17 cellular contexts compared by ENCODE assay signal in the genomic region with DNA sequence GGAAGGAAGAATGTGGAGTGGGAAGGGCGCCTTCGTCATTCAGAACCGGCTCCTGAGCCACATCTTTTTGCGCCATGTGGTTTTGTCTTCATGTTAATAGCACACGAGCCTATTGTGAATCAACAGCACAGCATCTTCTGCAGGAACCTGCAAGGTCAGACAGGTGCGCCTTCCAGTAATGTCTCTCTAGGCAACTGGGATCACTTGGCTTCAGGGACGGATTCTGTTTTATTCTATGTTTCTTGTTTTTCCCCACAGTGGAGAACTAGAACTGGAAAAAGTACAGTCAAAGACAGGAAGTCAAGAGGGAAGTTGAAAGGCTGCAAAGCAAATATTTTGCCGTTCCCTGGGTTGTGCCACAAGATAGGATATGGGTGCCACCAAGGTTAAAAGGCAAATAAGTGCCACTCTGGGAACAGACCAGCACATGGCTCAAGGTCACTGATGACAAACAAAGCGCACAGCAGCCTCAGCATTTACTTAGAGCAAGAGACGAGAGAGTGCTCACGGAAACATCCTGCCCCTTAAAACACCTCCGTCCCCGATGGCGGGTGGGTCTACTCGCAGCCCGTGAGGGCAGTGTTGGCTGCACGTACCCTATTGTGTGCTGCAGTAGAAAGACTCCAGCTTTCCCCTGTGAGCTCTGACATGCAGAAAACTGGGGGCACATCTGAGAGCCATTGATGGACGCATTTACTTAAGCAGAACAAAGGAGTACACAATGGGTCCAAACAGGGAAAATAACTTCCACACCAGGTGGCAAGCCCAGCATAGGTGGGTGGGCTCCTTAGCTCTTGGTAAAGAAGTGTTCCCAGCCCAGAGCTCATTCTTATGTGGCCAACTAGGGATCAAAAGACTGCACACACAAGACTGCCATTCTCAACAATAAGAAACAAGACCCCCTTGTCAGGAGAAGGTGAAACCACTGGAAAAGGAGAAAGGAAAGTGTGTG.
DNase-seq lines count a peak whose midpoint lies in the region; ATAC-seq, FAIRE-seq and TF ChIP-seq lines count a peak whose summit lies in the region.
"Had no signal": no experiment of that assay in that cellular context is flagged by ENCODE, and none has a peak within 500 bp of the region (broad histone marks: within the 10 kb centered on the region; RNA-seq: fewer than 3 reads in every experiment).

No MANE protein-coding gene starts in this region.

- H3K27ac ChIP-seq in body of pancreas (no peak overlapping the region), upper lobe of right lung (no peak overlapping the region)

- H3K9me3 ChIP-seq in body of pancreas (no peaks in the 10 kb centered on the region), upper lobe of right lung (no peaks in the 10 kb centered on the region)

- peaks cover 14% of the 10 kb centered on the region for H3K4me1 ChIP-seq in body of pancreas
- no peaks in the 10 kb centered on the region for H3K4me1 ChIP-seq in upper lobe of right lung

- no peak for TF ChIP-seq POLR2A in body of pancreas (IDR thresholded peaks at IDR 0.05)

- peak overlapping the region; percentile 88 for H3K27ac Mint-ChIP-seq in neural crest cell (ENCODE audit: unreplicated experiment)
- no peak overlapping the region for H3K27ac Mint-ChIP-seq in naive thymus-derived CD8-positive, alpha-beta T cell

- H3K27me3 ChIP-seq in body of pancreas (no peaks in the 10 kb centered on the region), upper lobe of right lung (no peaks in the 10 kb centered on the region)

- H3K27me3 Mint-ChIP-seq in neural crest cell (ENCODE audit: low read depth): no peaks in the 10 kb centered on the region
- peaks cover 11 to 70% (median 23%) of the 10 kb centered on the region in 5 donors for H3K27me3 Mint-ChIP-seq in naive thymus-derived CD8-positive, alpha-beta T cell

- H3K9me3 Mint-ChIP-seq in neural crest cell: peaks cover 17% of the 10 kb centered on the region
- H3K9me3 Mint-ChIP-seq in naive thymus-derived CD8-positive, alpha-beta T cell: peaks cover 0 to 11% (median 1%) of the 10 kb centered on the region in 9 donors

- FAIRE-seq in D721Med (lab: Jason Lieb, UNC): no peak
- FAIRE-seq: A204.1, G401.6, GM12891 had no signal

- H3K36me3 Mint-ChIP-seq in neural crest cell (ENCODE audit: low read depth): peaks cover 5% of the 10 kb centered on the region
- H3K36me3 Mint-ChIP-seq in naive thymus-derived CD8-positive, alpha-beta T cell: peaks cover 0 to 10% (median 0%) of the 10 kb centered on the region in 3 donors

- ATAC-seq in body of pancreas: peak; percentile 62
- ATAC-seq in upper lobe of right lung: peak; percentile 15
- no peak for ATAC-seq in naive thymus-derived CD8-positive, alpha-beta T cell
- no peak for ATAC-seq in HG03565 (IDR thresholded peaks at IDR 0.05; ENCODE audit: unreplicated experiment)
- ATAC-seq: HCT116 had no signal

- H3K36me3 ChIP-seq in body of pancreas (replicated peaks in 1 of 2; ENCODE audit: insufficient read depth in 1 of 2, low read depth in 2 of 2) (no peaks in the 10 kb centered on the region), upper lobe of right lung (no peaks in the 10 kb centered on the region)

- H3K4me1 Mint-ChIP-seq in neural crest cell: peaks cover 21% of the 10 kb centered on the region
- H3K4me1 Mint-ChIP-seq in naive thymus-derived CD8-positive, alpha-beta T cell: no peaks in the 10 kb centered on the region

- intact Hi-C loops in body of pancreas (cut with DNase I) (no loop called here), upper lobe of right lung (cut with DNase I) (no loop called here)

- TF ChIP-seq CTCF in body of pancreas (IDR thresholded peaks at IDR 0.05) (no peak), neural crest cell (conservative IDR thresholded peaks at IDR 0.05) (no peak), upper lobe of right lung (IDR thresholded peaks at IDR 0.05) (no peak), D721Med (IDR thresholded peaks at IDR 0.05; ENCODE audit: insufficient read depth, missing control alignments) (no peak)

- 50 to 53% methylated on average over 18 of the region's 18 CpGs for WGBS in body of pancreas, 2 donors

- peak overlapping the region; percentile 29 for H3K4me3 Mint-ChIP-seq in neural crest cell
- no peak overlapping the region for H3K4me3 Mint-ChIP-seq in naive thymus-derived CD8-positive, alpha-beta T cell

- no peak overlapping the region for H3K4me3 ChIP-seq in body of pancreas
- H3K4me3 ChIP-seq in upper lobe of right lung: no peak overlapping the region

- DNase-seq in NCI-H510A treated with DMSO at 0.1 percent for 48 hours (lab: John Stamatoyannopoulos, UW) (peak; percentile 15), NCI-H510A (lab: John Stamatoyannopoulos, UW) (no peak), body of pancreas (peak; percentile 32 to 50 (median 46)), neural crest cell (ENCODE audit: low read depth, low spot score) (no peak), upper lobe of right lung (no peak), D721Med (ENCODE audit: insufficient read length, low spot score) (no peak)
- no peak for DNase-seq in naive thymus-derived CD8-positive, alpha-beta T cell
- DNase-seq: C1 segment of cervical spinal cord, COR-L47, NCI-H1048, NCI-H1694, NCI-H524 treated with DMSO at 0.1 percent for 48 hours had no signal

- POLR2A ChIA-PET in naive thymus-derived CD8-positive, alpha-beta T cell (lab: Charles Lee): no interaction called here

Comparison
In these comparisons a context has a peak if more than half of its experiments do, and no peak if none do; other contexts are left out.
1. DNase-seq: peak in NCI-H510A treated with DMSO at 0.1 percent for 48 hours (single experiment) and body of pancreas (4 of 4); none in NCI-H510A (single experiment), neural crest cell (single experiment), upper lobe of right lung (single experiment), D721Med (single experiment) and naive thymus-derived CD8-positive, alpha-beta T cell (0 of 10).
2. ATAC-seq: peak in body of pancreas (single experiment) and upper lobe of right lung (single experiment); none in naive thymus-derived CD8-positive, alpha-beta T cell (0 of 2) and HG03565 (single experiment).